ENCODE assay signal across 33 cellular contexts in the genomic region with DNA sequence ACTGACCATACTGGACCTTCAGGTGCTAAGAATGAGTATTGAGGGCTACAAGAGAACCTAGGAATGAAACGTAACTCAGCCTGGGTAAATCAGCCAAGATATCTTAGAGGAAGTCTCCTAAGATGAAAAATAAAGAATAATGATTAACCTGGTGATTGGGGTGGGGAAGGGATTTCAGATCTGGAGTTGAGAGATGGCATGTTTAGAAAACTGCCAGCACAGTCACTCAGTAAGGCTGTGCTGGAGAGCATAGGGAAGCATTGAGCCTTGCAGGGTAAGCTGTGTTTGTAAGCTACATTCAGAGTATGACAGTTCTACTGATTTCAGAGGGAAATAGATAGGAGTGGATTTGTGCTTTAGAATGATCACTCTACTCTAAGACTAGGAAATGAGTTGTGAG. TPM values are rescaled to one million over a fixed set of nuclear protein-coding genes. Genes with fewer than 3 reads are reported as not detected.
"Had no signal": no experiment of that assay in that cellular context is flagged by ENCODE, and none has a peak within 500 bp of the region (broad histone marks: within the 10 kb centered on the region; RNA-seq: fewer than 3 reads in every experiment).

No MANE protein-coding gene starts in this region.

- H3K27ac ChIP-seq: ascending aorta, body of pancreas, RWPE1, SJCRH30, VCaP had no signal

- H3K4me3 ChIP-seq: ascending aorta, body of pancreas, SJCRH30 had no signal

- H3K27ac Mint-ChIP-seq: activated CD4-positive, alpha-beta memory T cell treated with anti-CD3 and anti-CD28 coated beads for 36 hours; activated CD4-positive, alpha-beta T cell treated with anti-CD3 and anti-CD28 coated beads, Interleukin-2, amount 10 ng/mL, durations not matched to agents 7 days and 5 days; activated naive CD4-positive, alpha-beta T cell treated with anti-CD3 and anti-CD28 coated beads, Interleukin-2, amount 50 U/mL, for 72 hours; activated naive CD8-positive, alpha-beta T cell treated with anti-CD3 and anti-CD28 coated beads, Interleukin-2, amount 50 U/mL, for 24 hours had no signal

- H3K36me3 Mint-ChIP-seq: activated CD4-positive, alpha-beta memory T cell treated with anti-CD3 and anti-CD28 coated beads for 36 hours; activated naive CD4-positive, alpha-beta T cell treated with anti-CD3 and anti-CD28 coated beads, Interleukin-2, amount 50 U/mL, for 72 hours had no signal

- H3K4me1 Mint-ChIP-seq: activated CD4-positive, alpha-beta T cell treated with anti-CD3 and anti-CD28 coated beads, Interleukin-2, amount 10 ng/mL, durations not matched to agents 7 days and 5 days; activated naive CD8-positive, alpha-beta T cell treated with anti-CD3 and anti-CD28 coated beads, Interleukin-2, amount 50 U/mL, for 24 hours; central memory CD8-positive, alpha-beta T cell had no signal

- H3K9me3 ChIP-seq: ascending aorta, body of pancreas, SJCRH30, SK-N-SH had no signal

- H3K4me1 ChIP-seq: ascending aorta, body of pancreas, SJCRH30 had no signal

- H3K9me3 Mint-ChIP-seq: activated CD4-positive, alpha-beta T cell treated with anti-CD3 and anti-CD28 coated beads, Interleukin-2, amount 10 ng/mL, durations not matched to agents 7 days and 5 days had no signal

- ATAC-seq: activated naive CD4-positive, alpha-beta T cell treated with anti-CD3 and anti-CD28 coated beads, Interleukin-2, amount 50 U/mL, for 72 hours; activated naive CD8-positive, alpha-beta T cell treated with anti-CD3 and anti-CD28 coated beads, Interleukin-2, amount 50 U/mL, for 24 hours; activated T-cell treated with anti-CD3 and anti-CD28 coated beads, Interleukin-2, amount 50 U/mL, for 4 hours; body of pancreas; Panc1 had no signal

- H3K36me3 ChIP-seq: ascending aorta, SJCRH30 had no signal

- H3K4me3 Mint-ChIP-seq: activated CD4-positive, alpha-beta memory T cell treated with anti-CD3 and anti-CD28 coated beads for 36 hours; activated CD4-positive, alpha-beta T cell treated with anti-CD3 and anti-CD28 coated beads, Interleukin-2, amount 10 ng/mL, durations not matched to agents 7 days and 5 days; activated naive CD8-positive, alpha-beta T cell treated with anti-CD3 and anti-CD28 coated beads, Interleukin-2, amount 50 U/mL, for 24 hours; activated T-cell treated with anti-CD3 and anti-CD28 coated beads, Interleukin-2, amount 50 U/mL, for 4 hours; central memory CD8-positive, alpha-beta T cell had no signal

- H3K27me3 Mint-ChIP-seq: activated CD4-positive, alpha-beta memory T cell treated with anti-CD3 and anti-CD28 coated beads for 36 hours; activated CD4-positive, alpha-beta T cell treated with anti-CD3 and anti-CD28 coated beads, Interleukin-2, amount 10 ng/mL, durations not matched to agents 7 days and 5 days; activated naive CD8-positive, alpha-beta T cell treated with anti-CD3 and anti-CD28 coated beads, Interleukin-2, amount 50 U/mL, for 24 hours; central memory CD8-positive, alpha-beta T cell had no signal

- H3K27me3 ChIP-seq: ascending aorta, body of pancreas, SJCRH30 had no signal

- DNase-seq: activated CD4-positive, alpha-beta memory T cell treated with anti-CD3 and anti-CD28 coated beads for 36 hours; activated CD4-positive, alpha-beta T cell treated with anti-CD3 and anti-CD28 coated beads, Interleukin-2, amount 10 ng/mL, durations not matched to agents 7 days and 5 days; activated CD4-positive, CD25-positive, alpha-beta regulatory T cell; activated CD8-positive, alpha-beta memory T cell treated with anti-CD3 and anti-CD28 coated beads for 24 hours; activated effector memory CD4-positive, alpha-beta T cell treated with anti-CD3 and anti-CD28 coated beads, Interleukin-2, amount 50 U/mL, for 16 hours; activated naive CD4-positive, alpha-beta T cell treated with Interleukin-2 at 50 U/mL for 16 hours; activated naive CD8-positive, alpha-beta T cell treated with anti-CD3 and anti-CD28 coated beads, Interleukin-2, amount 50 U/mL, for 24 hours; activated T-cell treated with anti-CD3 and anti-CD28 coated beads, Interleukin-2, amount 50 U/mL, for 4 hours; amniotic stem cell; body of pancreas; NCI-H1092; NCI-H1417; NCI-H1930; NCI-H2171; NCI-H2227 treated with DMSO at 0.1 percent for 48 hours; NCI-H526 treated with DMSO at 0.1 percent for 48 hours; NCI-H82; NK-92 treated with Interleukin-12 subunit alpha and Interleukin-12 subunit beta, amount 100 ng/mL, for 24 hours; OCI-M1; Right ventricle myocardium superior; SJCRH30; SK-N-SH; T-helper 1 cell had no signal

RNA-seq across cellular contexts. Expression of gene MALRD1, which starts 1.9 kb away (rescaled TPM):
- total RNA-seq: activated CD4-positive, alpha-beta memory T cell treated with anti-CD3 and anti-CD28 coated beads for 36 hours; activated CD4-positive, alpha-beta T cell treated with anti-CD3 and anti-CD28 coated beads, Interleukin-2, amount 10 ng/mL, durations not matched to agents 7 days and 5 days; activated naive CD4-positive, alpha-beta T cell treated with anti-CD3 and anti-CD28 coated beads, Interleukin-2, amount 50 U/mL, for 72 hours; activated T-cell treated with anti-CD3 and anti-CD28 coated beads, Interleukin-2, amount 50 U/mL, for 4 hours; ascending aorta; LHCN-M2; MCF 10A; NCI-H460; SJCRH30; T-helper 2 cell treated with Interferon-gamma antibody and Interleukin-4, amounts not matched to agents 100 ng/mL and 5 ng/mL, for 36 hours had no signal
- polyA plus RNA-seq: SK-N-SH had no signal
